1 cellular context compared by ENCODE assay signal in the genomic region with DNA sequence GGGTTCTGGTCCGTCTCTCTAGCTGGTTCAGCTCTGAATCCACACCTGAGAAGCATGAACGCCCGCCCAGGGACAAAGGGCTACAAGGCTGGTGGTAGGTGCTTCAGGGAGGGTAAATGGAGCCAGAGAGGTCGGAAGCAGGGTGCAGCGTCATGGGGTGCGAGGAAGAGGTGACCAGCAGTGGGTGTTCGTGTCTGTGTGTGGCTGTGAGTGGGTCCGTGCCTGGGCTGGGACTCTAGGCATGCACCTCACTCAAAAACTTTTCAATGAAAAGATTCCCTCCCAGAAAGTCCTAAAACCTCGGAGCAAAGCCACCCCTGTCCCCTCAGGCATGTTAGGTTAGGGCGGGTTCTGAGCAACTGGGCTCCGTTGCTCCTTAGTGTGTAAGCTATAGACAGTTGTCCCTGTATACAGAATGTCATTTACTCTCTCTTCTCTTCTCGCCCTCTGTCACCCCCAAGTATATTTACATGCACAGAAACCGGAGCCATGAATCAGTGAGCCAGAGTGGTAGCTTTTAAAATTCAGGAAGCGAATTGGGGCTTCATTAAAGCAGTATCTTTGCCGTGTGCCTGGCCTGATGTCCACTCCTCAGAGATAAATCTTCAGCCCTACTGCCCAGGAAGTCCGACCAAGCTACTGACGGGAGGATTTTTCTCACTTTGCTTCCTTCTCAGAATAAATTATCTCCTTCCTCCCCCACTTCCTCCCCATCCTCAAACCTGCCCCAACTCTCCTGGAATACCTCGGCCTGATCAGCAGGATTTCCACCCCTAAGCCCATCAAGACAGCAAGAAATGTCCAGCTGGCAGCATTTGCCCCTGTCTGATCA.
TF ChIP-seq lines count a peak whose summit lies in the region.

No MANE protein-coding gene starts in this region.

TF ChIP-seq in HepG2, 621 proteins besides CTCF, POLR2A, EP300 and RAD21:
- TF ChIP-seq EZH2 (conservative IDR thresholded peaks at IDR 0.05; ENCODE audit: low read depth, low read length) (peak; percentile 86; the same call in 1 of the 2 replicates), ZNF589 (CRISPR knock-in tag; conservative IDR thresholded peaks at IDR 0.05) (no peak)
